Comparison of ENCODE assay signal across 14 cellular contexts in genomic region chr9:93172646-93173364, GRCh38. TPM values are rescaled to one million over a fixed set of nuclear protein-coding genes. Genes with fewer than 3 reads are reported as not detected.
A peak's percentile ranks its signal among the peaks of the same experiment; 100 is the strongest.
DNase-seq lines count a peak whose midpoint lies in the region; ATAC-seq and TF ChIP-seq lines count a peak whose summit lies in the region.
"Had no signal": no experiment of that assay in that cellular context is flagged by ENCODE, and none has a peak within 500 bp of the region (broad histone marks: within the 10 kb centered on the region; RNA-seq: fewer than 3 reads in every experiment).

No MANE protein-coding gene starts in this region.

- CTCF ChIA-PET in IMR-90 (lab: Yijun Ruan, JAX): no interaction called here

- H3K4me1 ChIP-seq in IMR-90 (ENCODE audit: control insufficient read depth, insufficient read depth, low read length): no peaks in the 10 kb centered on the region
- H3K4me1 ChIP-seq: HAP-1 had no signal

- no peak for TF ChIP-seq RAD21 in IMR-90 (IDR thresholded peaks at IDR 0.05; ENCODE audit: low read length)

- no peak overlapping the region for H2AK5ac ChIP-seq in IMR-90 (ENCODE audit: low read depth, low read length)

- H3K4me2 ChIP-seq in IMR-90 (ENCODE audit: low read depth, low read length): no peak overlapping the region

- H3K9ac ChIP-seq in IMR-90 (ENCODE audit: low read depth, low read length): no peak overlapping the region
- H3K9ac ChIP-seq: GM23248 had no signal

- BruUV-seq in IMR-90 (replicated peaks; lab: Mats Ljungman, UMichigan): no TSS peak

- no peak overlapping the region for H2AK9ac ChIP-seq in IMR-90 (replicated peaks; ENCODE audit: low read depth, low read length, poor library complexity)

- no peak overlapping the region for H4K91ac ChIP-seq in IMR-90 (ENCODE audit: insufficient read depth, low read depth, low read length)

- H3K9me1 ChIP-seq in IMR-90 (ENCODE audit: insufficient read depth, low read length): no peaks in the 10 kb centered on the region

- H2BK5ac ChIP-seq in IMR-90 (ENCODE audit: low read depth, low read length, poor library complexity, severe bottlenecking): no peak overlapping the region

- dilution Hi-C loops in IMR-90 (cut with HindIII; ENCODE audit: low sequenced_read_pairs, unreplicated experiment): no loop called here

- no peak overlapping the region for H3K4me3 ChIP-seq in IMR-90 (ENCODE audit: insufficient read depth, low read depth, low read length)
- H3K4me3 ChIP-seq: GM23248, HAP-1 had no signal

- no peak overlapping the region for H2BK20ac ChIP-seq in IMR-90 (ENCODE audit: low read depth, low read length)

- H3K27me3 ChIP-seq in IMR-90 (ENCODE audit: control insufficient read depth, insufficient read depth, low read length): peaks cover 36% of the 10 kb centered on the region

- TF ChIP-seq POLR2A in IMR-90 (IDR thresholded peaks at IDR 0.05; ENCODE audit: low read depth, low read length): no peak

- POLR2A ChIA-PET in IMR-90 (lab: Charles Lee; ENCODE audit: unreplicated experiment): no interaction called here

- no peak for ATAC-seq in IMR-90 (ENCODE audit: low read depth)
- no peak for ATAC-seq in GM21381 (IDR thresholded peaks at IDR 0.05; ENCODE audit: unreplicated experiment)

- no peaks in the 10 kb centered on the region for H4K20me1 ChIP-seq in IMR-90 (ENCODE audit: insufficient read depth, low read length)

- H3K4ac ChIP-seq in IMR-90 (ENCODE audit: low read depth, low read length): no peak overlapping the region

- no peak overlapping the region for H2BK120ac ChIP-seq in IMR-90 (ENCODE audit: low read depth, low read length)

- no peak overlapping the region for H3K23ac ChIP-seq in IMR-90 (ENCODE audit: low read depth, low read length)

- in situ Hi-C loops in G401 (cut with HindIII; ENCODE audit: low sequenced_read_pairs) (no loop called here), IMR-90 (cut with MboI; ENCODE audit: low sequenced_read_pairs) (loop anchor here (25.0 kb wide), 1 partner anchor 789 kb away; the partner anchor contains the start of gene BARX1)

- H4K5ac ChIP-seq in IMR-90 (ENCODE audit: low read depth, low read length): no peak overlapping the region

- no peaks in the 10 kb centered on the region for H3K9me3 ChIP-seq in IMR-90 (ENCODE audit: control insufficient read depth, insufficient read depth, low read length)
- H3K9me3 ChIP-seq: HAP-1 had no signal

- intact Hi-C loops in IMR-90 (cut with micrococcal nuclease): no loop called here

- peak overlapping the region; percentile 43 for H2AFZ ChIP-seq in IMR-90 (replicated peaks; ENCODE audit: low read length, poor library complexity)
- H2AFZ ChIP-seq: GM23248 had no signal

- H3K36me3 ChIP-seq in IMR-90 (ENCODE audit: control insufficient read depth, insufficient read depth, low read length): no peaks in the 10 kb centered on the region
- H3K36me3 ChIP-seq: HAP-1 had no signal

- no peak overlapping the region for H3K27ac ChIP-seq in IMR-90 (ENCODE audit: insufficient read depth, low read length)
- H3K27ac ChIP-seq: C4-2B, GM23248 had no signal

- H3K56ac ChIP-seq in IMR-90 (ENCODE audit: extremely low read depth, insufficient read depth, low read length): no peak overlapping the region

- no peak overlapping the region for H3K14ac ChIP-seq in IMR-90 (replicated peaks; ENCODE audit: low read depth, low read length)

- DNase-seq in G401 (ENCODE audit: low spot score) (peak; percentile 61), IMR-90 (no peak), ecto neural progenitor cell (ENCODE audit: low spot score) (peak; percentile 38), midbrain (lab: John Stamatoyannopoulos, UW) (peak; percentile 29), cerebellar nuclear complex (lab: John Stamatoyannopoulos, UW) (no peak), NCI-H446 (lab: John Stamatoyannopoulos, UW) (no peak)
- no peak for DNase-seq in activated T-cell treated with anti-CD3 and anti-CD28 coated beads, Interleukin-2, amount 50 U/mL, for 1 hour
- DNase-seq: CD4-positive, alpha-beta memory T cell; DMS79; GM23248 had no signal

- H3K79me1 ChIP-seq in IMR-90 (ENCODE audit: low read depth in 1 of 2, low read length in 2 of 2): no peaks in the 10 kb centered on the region

- no peak overlapping the region for H3K18ac ChIP-seq in IMR-90 (ENCODE audit: low read depth, low read length)

- TF ChIP-seq CTCF in IMR-90 (conservative IDR thresholded peaks at IDR 0.05; ENCODE audit: low read depth, low read length): no peak

- H4K8ac ChIP-seq in IMR-90 (ENCODE audit: low read depth in 2 of 2, low read length in 2 of 2): no peak overlapping the region

- WGBS in IMR-90 (ENCODE audit: extremely low coverage in 2 of 2, insufficient read length in 1 of 2), 2 experiments: 50% methylated on average over 12 of the region's 22 CpGs; no CpG with 5 or more reads in 1 of the 2 experiments

- H2BK15ac ChIP-seq in IMR-90 (ENCODE audit: low read depth, low read length): no peak overlapping the region

TF ChIP-seq in IMR-90, 13 proteins besides CTCF, POLR2A, EP300 and RAD21:
- TF ChIP-seq USF2 (IDR thresholded peaks at IDR 0.05; ENCODE audit: low read depth, low read length): no peak
- TF ChIP-seq CEBPB (IDR thresholded peaks at IDR 0.05; ENCODE audit: low read depth, low read length): no peak
- TF ChIP-seq NFE2L2 (IDR thresholded peaks at IDR 0.05; ENCODE audit: low read depth, low read length): no peak
- TF ChIP-seq, protein P1, sequence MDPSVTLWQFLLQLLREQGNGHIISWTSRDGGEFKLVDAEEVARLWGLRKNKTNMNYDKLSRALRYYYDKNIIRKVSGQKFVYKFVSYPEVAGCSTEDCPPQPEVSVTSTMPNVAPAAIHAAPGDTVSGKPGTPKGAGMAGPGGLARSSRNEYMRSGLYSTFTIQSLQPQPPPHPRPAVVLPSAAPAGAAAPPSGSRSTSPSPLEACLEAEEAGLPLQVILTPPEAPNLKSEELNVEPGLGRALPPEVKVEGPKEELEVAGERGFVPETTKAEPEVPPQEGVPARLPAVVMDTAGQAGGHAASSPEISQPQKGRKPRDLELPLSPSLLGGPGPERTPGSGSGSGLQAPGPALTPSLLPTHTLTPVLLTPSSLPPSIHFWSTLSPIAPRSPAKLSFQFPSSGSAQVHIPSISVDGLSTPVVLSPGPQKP (IDR thresholded peaks at IDR 0.05; ENCODE audit: borderline replicate concordance, low read depth, low read length): no peak
- no peak for TF ChIP-seq CHD1 (IDR thresholded peaks at IDR 0.05; ENCODE audit: low read depth, low read length)
- no peak for TF ChIP-seq FOS (IDR thresholded peaks at IDR 0.05; ENCODE audit: low read depth, low read length)
- no peak for TF ChIP-seq MAFK (IDR thresholded peaks at IDR 0.05; ENCODE audit: low read depth, low read length)
- TF ChIP-seq RCOR1 (IDR thresholded peaks at IDR 0.05; ENCODE audit: insufficient replicate concordance, low read length): no peak
- no peak for TF ChIP-seq SMC3 (IDR thresholded peaks at IDR 0.05; ENCODE audit: low read depth, low read length)
- TF ChIP-seq BHLHE40 (IDR thresholded peaks at IDR 0.05; ENCODE audit: low read depth, low read length): no peak
- TF ChIP-seq MAZ (IDR thresholded peaks at IDR 0.05; ENCODE audit: borderline replicate concordance, low read depth, low read length): no peak
- no peak for TF ChIP-seq MXI1 (IDR thresholded peaks at IDR 0.05; ENCODE audit: borderline replicate concordance, low read depth, low read length)
- TF ChIP-seq RFX5 (IDR thresholded peaks at IDR 0.05; ENCODE audit: low read depth, low read length): no peak
TF ChIP-seq in IMR-90: peak in this region for 0.

RNA-seq across cellular contexts. Expression of gene WNK2, which starts 11.1 kb away (rescaled TPM):
- 5.8 and 8.9 TPM in 2 replicates for total RNA-seq in G401 (2014; rRNA removed; shearing (Covaris generic))
- total RNA-seq in IMR-90 (2012; rRNA removed): not detected in 2 replicates
- not detected in 2 replicates for polyA plus RNA-seq in IMR-90 (2012; rRNA removed)
- polyA plus RNA-seq in IMR-90 (2012; cell fraction: cytosol; rRNA removed): 0.01 TPM in 1 of 2 replicates, not detected in the other
- not detected in 2 replicates for polyA plus RNA-seq in IMR-90 (2012; cell fraction: nucleus; rRNA removed; ENCODE audit: low replicate concordance)
- total RNA-seq: B cell, GM23248 had no signal
- polyA plus RNA-seq: CD4-positive, alpha-beta memory T cell; GM23248 had no signal

RNA-seq across cellular contexts. Expression of gene NINJ1, which starts 38.8 kb away (rescaled TPM):
- 25.6 and 28.4 TPM in 2 replicates for total RNA-seq in G401 (2014; rRNA removed; shearing (Covaris generic))
- 21.9 and 24.7 TPM in 2 replicates for total RNA-seq in IMR-90 (2012; rRNA removed)
- 38.1 and 38.8 TPM in 2 replicates for polyA plus RNA-seq in IMR-90 (2012; rRNA removed)
- polyA plus RNA-seq in IMR-90 (2012; cell fraction: cytosol; rRNA removed): 16.1 and 60.5 TPM in 2 replicates
- 21.8 and 35.9 TPM in 2 replicates for polyA plus RNA-seq in IMR-90 (2012; cell fraction: nucleus; rRNA removed; ENCODE audit: low replicate concordance)

Comparison
In these comparisons a context has a peak if more than half of its experiments do, and no peak if none do; other contexts are left out.
1. DNase-seq: peak in G401 (single experiment), ecto neural progenitor cell (single experiment) and midbrain (single experiment); none in IMR-90 (single experiment), activated T-cell treated with anti-CD3 and anti-CD28 coated beads, Interleukin-2, amount 50 U/mL, for 1 hour (single experiment), cerebellar nuclear complex (0 of 2) and NCI-H446 (0 of 2).